Comparison of ENCODE assay signal across 19 cellular contexts in the genomic region with DNA sequence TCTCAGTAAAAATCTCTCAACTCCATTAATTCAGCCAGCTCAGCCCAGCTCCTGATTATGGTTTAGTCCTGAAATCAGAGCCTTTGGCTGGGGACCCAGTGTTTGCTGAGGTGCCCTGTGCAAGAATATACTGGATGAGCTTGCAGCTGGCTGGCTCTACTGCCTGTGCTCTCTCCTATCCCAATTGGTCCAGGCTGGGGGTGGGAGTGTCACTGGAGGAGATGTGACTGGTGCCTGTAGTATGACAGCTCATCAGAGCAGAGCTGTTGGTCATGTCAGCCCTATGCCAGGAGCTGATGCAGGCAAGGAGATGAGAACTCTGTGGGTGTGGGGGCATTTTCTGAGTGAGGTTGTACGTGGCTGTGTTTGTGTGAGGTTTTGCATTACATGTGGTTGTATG.
DNase-seq lines count a peak whose midpoint lies in the region; ATAC-seq and TF ChIP-seq lines count a peak whose summit lies in the region.
"Had no signal": no experiment of that assay in that cellular context is flagged by ENCODE, and none has a peak within 500 bp of the region (broad histone marks: within the 10 kb centered on the region; RNA-seq: fewer than 3 reads in every experiment).

No MANE protein-coding gene starts in this region.

- H3K23ac ChIP-seq in trophoblast cell (ENCODE audit: low read length) = peak overlapping the region; percentile 21

- H3K79me1 ChIP-seq in trophoblast cell (ENCODE audit: low read length) = no peaks in the 10 kb centered on the region

- H3K27me3 ChIP-seq in endodermal cell (ENCODE audit: control insufficient read depth, insufficient read depth, low read length, poor library complexity, severe bottlenecking) (no peaks in the 10 kb centered on the region), trophoblast cell (ENCODE audit: insufficient read depth, low read length) (no peaks in the 10 kb centered on the region)
- H3K27me3 ChIP-seq: BLaER1 had no signal

- ATAC-seq in left ventricle myocardium superior = peak; percentile 33
- ATAC-seq: GM12878 had no signal

- H3K9me3 ChIP-seq in endodermal cell (ENCODE audit: control insufficient read depth, low read length) (no peaks in the 10 kb centered on the region), trophoblast cell (ENCODE audit: insufficient read depth, low read depth, low read length) (no peaks in the 10 kb centered on the region)
- H3K9me3 ChIP-seq: BLaER1, HAP-1 had no signal

- H2AFZ ChIP-seq in trophoblast cell (ENCODE audit: insufficient read depth, low read length, poor library complexity) = no peak overlapping the region
- H2AFZ ChIP-seq: GM23248 had no signal

- H3K4me3 ChIP-seq in endodermal cell (ENCODE audit: low read length) (no peak overlapping the region), trophoblast cell (ENCODE audit: low read depth, low read length) (no peak overlapping the region), coronary artery (no peak overlapping the region)
- H3K4me3 ChIP-seq: BLaER1, GM12878, GM23248, HAP-1 had no signal

- no peak for TF ChIP-seq CTCF in endodermal cell (conservative IDR thresholded peaks at IDR 0.05)
- no peak for TF ChIP-seq CTCF in coronary artery (IDR thresholded peaks at IDR 0.05)

- no peak overlapping the region for H3K18ac ChIP-seq in trophoblast cell (ENCODE audit: low read length)

- H3K4me3 Mint-ChIP-seq in endodermal cell = no peak overlapping the region
- H3K4me3 Mint-ChIP-seq: CD14-positive monocyte; CD4-positive, alpha-beta memory T cell had no signal

- no peak overlapping the region for H3K4ac ChIP-seq in trophoblast cell (ENCODE audit: low read depth, low read length)

- H3K4me1 ChIP-seq in endodermal cell (ENCODE audit: control insufficient read depth, insufficient read depth, low read length) = no peaks in the 10 kb centered on the region
- H3K4me1 ChIP-seq in trophoblast cell (ENCODE audit: control insufficient read depth in 1 of 2, insufficient read depth in 2 of 2, low read length in 2 of 2) = no peaks in the 10 kb centered on the region
- H3K4me1 ChIP-seq: BLaER1, HAP-1 had no signal

- H3K27ac ChIP-seq in endodermal cell (ENCODE audit: low read depth, low read length) (no peak overlapping the region), trophoblast cell (ENCODE audit: low read depth, low read length) (no peak overlapping the region), coronary artery (no peak overlapping the region)
- H3K27ac ChIP-seq: BLaER1, GM23248, HL-60 had no signal

- peaks cover 22% of the 10 kb centered on the region for H3K4me1 Mint-ChIP-seq in endodermal cell
- H3K4me1 Mint-ChIP-seq: CD14-positive monocyte; CD4-positive, alpha-beta memory T cell had no signal

- intact Hi-C loops in left ventricle myocardium superior (cut with micrococcal nuclease) (no loop called here), cardiac septum (cut with DNase I) (no loop called here)

- H3K27ac Mint-ChIP-seq in endodermal cell = no peak overlapping the region
- H3K27ac Mint-ChIP-seq: CD4-positive, alpha-beta memory T cell had no signal

- no peaks in the 10 kb centered on the region for H3K79me2 ChIP-seq in trophoblast cell (ENCODE audit: control insufficient read depth, insufficient read depth, low read length, poor library complexity)

- no peak overlapping the region for H4K8ac ChIP-seq in trophoblast cell (ENCODE audit: low read depth, low read length)

- H3K36me3 Mint-ChIP-seq in endodermal cell (ENCODE audit: low read depth) = no peaks in the 10 kb centered on the region
- H3K36me3 Mint-ChIP-seq: CD14-positive monocyte; CD4-positive, alpha-beta memory T cell had no signal

- peaks cover 2% of the 10 kb centered on the region for H3K27me3 Mint-ChIP-seq in endodermal cell (ENCODE audit: insufficient read depth)

- no peak overlapping the region for H2AK5ac ChIP-seq in trophoblast cell (ENCODE audit: low read length)

- no peak overlapping the region for H4K12ac ChIP-seq in trophoblast cell (ENCODE audit: low read depth, low read length)

- DNase-seq in NCI-H82 (lab: John Stamatoyannopoulos, UW) = peak; percentile 13
- no peak for DNase-seq in NCI-H82 treated with DMSO at 0.1 percent for 48 hours (lab: John Stamatoyannopoulos, UW; ENCODE audit: unreplicated experiment)
- no peak for DNase-seq in left ventricle myocardium superior
- DNase-seq in cardiac septum (ENCODE audit: low spot score) = no peak
- DNase-seq in endodermal cell = peak; percentile 47
- no peak for DNase-seq in trophoblast cell
- DNase-seq in coronary artery (ENCODE audit: low spot score) = no peak
- DNase-seq in activated CD4-positive, alpha-beta T cell treated with anti-CD3 and anti-CD28 coated beads, Interleukin-2, amount 50 U/mL, for 1 hour = no peak
- DNase-seq: 8988T; CD4-positive, alpha-beta memory T cell; DMS53; DND-41; EL; GM23248 had no signal

- H2BK12ac ChIP-seq in trophoblast cell (ENCODE audit: low read length) = no peak overlapping the region

- H3K9me3 Mint-ChIP-seq in endodermal cell = no peaks in the 10 kb centered on the region
- H3K9me3 Mint-ChIP-seq: CD4-positive, alpha-beta memory T cell had no signal

- no peak overlapping the region for H3K14ac ChIP-seq in trophoblast cell (ENCODE audit: low read length)

- WGBS in endodermal cell (ENCODE audit: insufficient coverage in 1 of 2, insufficient read length in 1 of 2), 2 experiments = 88 to 98% methylated on average over 1 of the region's 1 CpG
- WGBS in trophoblast cell (ENCODE audit: extremely low coverage, insufficient coverage, insufficient read length) = no CpG with 5 or more reads among the region's 1 CpG

- H3K9ac ChIP-seq in endodermal cell (ENCODE audit: extremely low read depth, low read length, poor library complexity, severe bottlenecking) (no peak overlapping the region), trophoblast cell (ENCODE audit: low read length) (peak overlapping the region; percentile 5)
- H3K9ac ChIP-seq: BLaER1, GM23248 had no signal

- H4K91ac ChIP-seq in trophoblast cell (ENCODE audit: low read depth, low read length) = no peak overlapping the region

- no peak overlapping the region for H3K4me2 ChIP-seq in trophoblast cell (ENCODE audit: low read length)
- H3K4me2 ChIP-seq: BLaER1 had no signal

- no peak overlapping the region for H2BK5ac ChIP-seq in trophoblast cell (ENCODE audit: low read depth, low read length, poor library complexity)

- no peak overlapping the region for H2BK120ac ChIP-seq in trophoblast cell (ENCODE audit: insufficient read depth, low read length, poor library complexity)

- H3K36me3 ChIP-seq in endodermal cell (ENCODE audit: control insufficient read depth, insufficient read depth, low read length) (no peaks in the 10 kb centered on the region), trophoblast cell (ENCODE audit: control insufficient read depth in 1 of 2, insufficient read depth in 2 of 2, low read length in 2 of 2) (no peaks in the 10 kb centered on the region)
- H3K36me3 ChIP-seq: BLaER1, HAP-1 had no signal

Comparison
In these comparisons a context has a peak if more than half of its experiments do, and no peak if none do; other contexts are left out.
1. DNase-seq: peak in NCI-H82 (single experiment) and endodermal cell (single experiment); none in NCI-H82 treated with DMSO at 0.1 percent for 48 hours (single experiment), left ventricle myocardium superior (single experiment), cardiac septum (single experiment), trophoblast cell (0 of 2), coronary artery (single experiment) and activated CD4-positive, alpha-beta T cell treated with anti-CD3 and anti-CD28 coated beads, Interleukin-2, amount 50 U/mL, for 1 hour (single experiment).